ENCODE assay signal across 1 cellular context in the genomic region with DNA sequence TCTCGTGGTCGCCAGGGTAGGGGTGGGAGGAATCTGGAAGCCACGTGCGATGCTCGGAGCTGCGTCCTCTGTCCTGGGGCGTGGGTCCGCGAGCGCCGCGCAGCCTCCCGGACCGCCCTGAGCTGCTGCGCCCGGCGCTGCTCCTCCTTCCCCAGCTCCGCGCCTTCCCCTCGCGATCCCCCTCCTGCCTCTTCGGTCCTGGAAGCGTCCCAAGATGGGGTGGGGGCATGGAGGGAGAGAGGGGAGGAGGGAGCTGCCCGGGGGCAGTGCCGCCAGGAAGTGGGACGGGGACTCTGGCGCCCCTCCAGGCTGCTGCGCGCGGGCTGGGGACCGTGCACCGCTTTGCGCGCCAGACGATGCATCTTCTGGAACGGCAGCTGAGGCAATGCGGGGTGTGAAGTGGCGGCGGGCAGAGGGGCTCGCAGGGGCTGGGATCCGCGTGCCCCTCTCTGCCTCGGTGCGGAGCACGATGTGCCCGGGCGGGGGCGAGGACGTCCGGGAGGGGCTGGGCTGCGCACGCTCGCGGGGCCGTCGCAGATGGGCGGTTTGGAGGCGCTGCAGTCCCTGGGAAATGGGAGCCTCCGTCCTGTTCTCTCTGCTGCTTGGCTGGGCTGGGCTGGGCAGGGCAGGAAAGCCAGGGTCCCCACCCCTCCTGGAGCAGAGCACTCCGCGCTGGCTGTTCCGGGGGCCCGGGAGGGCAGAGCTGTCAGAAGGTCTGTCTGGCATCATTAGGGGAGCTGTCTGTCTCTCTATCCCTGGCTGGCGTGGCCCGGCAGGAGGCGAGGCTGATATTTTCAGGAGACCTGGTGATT.
TF ChIP-seq lines count a peak whose summit lies in the region.

No MANE protein-coding gene starts in this region.

TF ChIP-seq in HepG2, 621 proteins besides CTCF, POLR2A, EP300 and RAD21 (continued from another document and continues in another):
- TF ChIP-seq ZNF782 (CRISPR knock-in tag; IDR thresholded peaks at IDR 0.05; ENCODE audit: borderline replicate concordance) = no peak
- no peak for TF ChIP-seq MNT (IDR thresholded peaks at IDR 0.05)
- no peak for TF ChIP-seq IKZF1 (IDR thresholded peaks at IDR 0.05)
- no peak for TF ChIP-seq ZNF569 (CRISPR knock-in tag; IDR thresholded peaks at IDR 0.05; ENCODE audit: borderline replicate concordance)
- no peak for TF ChIP-seq RFX5 (IDR thresholded peaks at IDR 0.05; ENCODE audit: low read depth, low read length)
- TF ChIP-seq ZNF260 (CRISPR knock-in tag; IDR thresholded peaks at IDR 0.05; ENCODE audit: borderline replicate concordance, low read depth) = no peak
- TF ChIP-seq, protein P1, sequence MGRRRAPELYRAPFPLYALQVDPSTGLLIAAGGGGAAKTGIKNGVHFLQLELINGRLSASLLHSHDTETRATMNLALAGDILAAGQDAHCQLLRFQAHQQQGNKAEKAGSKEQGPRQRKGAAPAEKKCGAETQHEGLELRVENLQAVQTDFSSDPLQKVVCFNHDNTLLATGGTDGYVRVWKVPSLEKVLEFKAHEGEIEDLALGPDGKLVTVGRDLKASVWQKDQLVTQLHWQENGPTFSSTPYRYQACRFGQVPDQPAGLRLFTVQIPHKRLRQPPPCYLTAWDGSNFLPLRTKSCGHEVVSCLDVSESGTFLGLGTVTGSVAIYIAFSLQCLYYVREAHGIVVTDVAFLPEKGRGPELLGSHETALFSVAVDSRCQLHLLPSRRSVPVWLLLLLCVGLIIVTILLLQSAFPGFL (CRISPR knock-in tag; IDR thresholded peaks at IDR 0.05) = no peak
- no peak for TF ChIP-seq ZNF713 (CRISPR knock-in tag; IDR thresholded peaks at IDR 0.05)
- no peak for TF ChIP-seq E2F5 (CRISPR knock-in tag; conservative IDR thresholded peaks at IDR 0.05)
- no peak for TF ChIP-seq ZNF282 (IDR thresholded peaks at IDR 0.05; ENCODE audit: partially characterized antibody)
- no peak for TF ChIP-seq REPIN1 (CRISPR knock-in tag; IDR thresholded peaks at IDR 0.05; ENCODE audit: borderline replicate concordance, low read depth)
- no peak for TF ChIP-seq FUBP1 (CRISPR knock-in tag; IDR thresholded peaks at IDR 0.05; ENCODE audit: borderline replicate concordance)
- no peak for TF ChIP-seq ZNF460 (CRISPR knock-in tag; IDR thresholded peaks at IDR 0.05; ENCODE audit: borderline replicate concordance)
- TF ChIP-seq, protein P2, sequence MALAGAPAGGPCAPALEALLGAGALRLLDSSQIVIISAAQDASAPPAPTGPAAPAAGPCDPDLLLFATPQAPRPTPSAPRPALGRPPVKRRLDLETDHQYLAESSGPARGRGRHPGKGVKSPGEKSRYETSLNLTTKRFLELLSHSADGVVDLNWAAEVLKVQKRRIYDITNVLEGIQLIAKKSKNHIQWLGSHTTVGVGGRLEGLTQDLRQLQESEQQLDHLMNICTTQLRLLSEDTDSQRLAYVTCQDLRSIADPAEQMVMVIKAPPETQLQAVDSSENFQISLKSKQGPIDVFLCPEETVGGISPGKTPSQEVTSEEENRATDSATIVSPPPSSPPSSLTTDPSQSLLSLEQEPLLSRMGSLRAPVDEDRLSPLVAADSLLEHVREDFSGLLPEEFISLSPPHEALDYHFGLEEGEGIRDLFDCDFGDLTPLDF (CRISPR knock-in tag; IDR thresholded peaks at IDR 0.05) = no peak
- TF ChIP-seq SOX6 (IDR thresholded peaks at IDR 0.05) = no peak
- no peak for TF ChIP-seq SOX6 (CRISPR knock-in tag; IDR thresholded peaks at IDR 0.05)
- no peak for TF ChIP-seq KDM4B (CRISPR knock-in tag; IDR thresholded peaks at IDR 0.05)
- no peak for TF ChIP-seq ZNF484 (CRISPR knock-in tag; IDR thresholded peaks at IDR 0.05; ENCODE audit: borderline replicate concordance, low read depth)
- 0 out of 2 replicates have a peak, but pooled peaks have one; percentile 24 for TF ChIP-seq ELF3 (CRISPR knock-in tag; IDR thresholded peaks at IDR 0.05)
- no peak for TF ChIP-seq ESRRA (CRISPR knock-in tag; IDR thresholded peaks at IDR 0.05; ENCODE audit: low read depth)
- no peak for TF ChIP-seq MEIS1 (CRISPR knock-in tag; IDR thresholded peaks at IDR 0.05; ENCODE audit: borderline replicate concordance)
- no peak for TF ChIP-seq FOXA3 (CRISPR knock-in tag; IDR thresholded peaks at IDR 0.05)
- TF ChIP-seq ZNF552 (CRISPR knock-in tag; IDR thresholded peaks at IDR 0.05; ENCODE audit: borderline replicate concordance) = no peak
- TF ChIP-seq ZNF766 (CRISPR knock-in tag; IDR thresholded peaks at IDR 0.05; ENCODE audit: borderline replicate concordance) = no peak
- no peak for TF ChIP-seq CSRNP2 (CRISPR knock-in tag; conservative IDR thresholded peaks at IDR 0.05; ENCODE audit: low read depth)
- 0 out of 2 replicates have a peak, but pooled peaks have one; percentile 51 for TF ChIP-seq HNRNPL (IDR thresholded peaks at IDR 0.05; ENCODE audit: low read depth, low read length)
- TF ChIP-seq ZNF788 (CRISPR knock-in tag; IDR thresholded peaks at IDR 0.05; ENCODE audit: borderline replicate concordance) = no peak
- TF ChIP-seq ZBTB4 (CRISPR knock-in tag; IDR thresholded peaks at IDR 0.05; ENCODE audit: borderline replicate concordance) = no peak
- no peak for TF ChIP-seq ZFYVE20 (CRISPR knock-in tag; IDR thresholded peaks at IDR 0.05; ENCODE audit: borderline replicate concordance, low read depth)
- no peak for TF ChIP-seq KLF13 (CRISPR knock-in tag; IDR thresholded peaks at IDR 0.05)
- no peak for TF ChIP-seq ZNF432 (CRISPR knock-in tag; IDR thresholded peaks at IDR 0.05; ENCODE audit: borderline replicate concordance)
- no peak for TF ChIP-seq ZNF646 (CRISPR knock-in tag; IDR thresholded peaks at IDR 0.05)
- TF ChIP-seq ZNF777 (CRISPR knock-in tag; IDR thresholded peaks at IDR 0.05) = peak; percentile 81
- no peak for TF ChIP-seq POGZ (CRISPR knock-in tag; IDR thresholded peaks at IDR 0.05)
- no peak for TF ChIP-seq RFXANK (CRISPR knock-in tag; IDR thresholded peaks at IDR 0.05)
- TF ChIP-seq HMG20B (CRISPR knock-in tag; conservative IDR thresholded peaks at IDR 0.05) = no peak
- TF ChIP-seq DMAP1 (CRISPR knock-in tag; IDR thresholded peaks at IDR 0.05) = no peak
- no peak for TF ChIP-seq SP2 (CRISPR knock-in tag; IDR thresholded peaks at IDR 0.05)
